14 cellular contexts compared by ENCODE assay signal in the genomic region with DNA sequence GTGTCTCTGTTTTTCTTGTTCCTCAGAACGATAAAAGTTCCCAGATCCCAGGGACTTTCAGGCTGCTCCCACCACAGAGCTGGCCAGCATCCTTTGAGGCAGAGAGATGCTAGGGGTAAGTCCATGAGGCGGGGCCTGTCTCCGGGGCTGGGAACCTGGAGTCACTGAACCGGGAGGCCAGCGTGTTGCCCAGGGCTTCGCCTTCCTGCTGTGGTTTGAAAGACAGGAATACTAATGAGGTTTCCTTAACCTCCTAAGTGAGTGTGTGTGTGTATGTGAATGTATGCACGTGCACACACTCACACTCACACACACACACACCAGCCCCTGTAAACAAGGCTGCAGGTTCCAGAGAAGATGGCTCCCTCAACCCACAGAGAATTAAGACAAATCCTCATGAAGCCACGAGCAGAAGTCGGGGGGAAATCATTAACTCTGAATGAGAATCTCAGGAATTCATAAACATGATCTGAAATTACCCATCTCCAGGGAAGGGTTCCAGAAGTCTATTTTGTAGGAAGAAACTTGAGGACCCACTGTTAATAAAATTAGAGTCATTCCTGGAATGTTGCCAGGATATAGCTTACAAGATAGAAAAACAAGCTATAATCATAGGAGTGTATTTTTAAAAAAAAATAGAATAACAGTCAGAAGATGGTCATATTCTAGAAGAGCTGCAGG. TPM values are rescaled to one million over a fixed set of nuclear protein-coding genes. Genes with fewer than 3 reads are reported as not detected.
DNase-seq lines count a peak whose midpoint lies in the region; ATAC-seq, FAIRE-seq and TF ChIP-seq lines count a peak whose summit lies in the region.
"Had no signal": no experiment of that assay in that cellular context is flagged by ENCODE, and none has a peak within 500 bp of the region (broad histone marks: within the 10 kb centered on the region; RNA-seq: fewer than 3 reads in every experiment).

No MANE protein-coding gene starts in this region.

- no peaks in the 10 kb centered on the region for H3K9me3 ChIP-seq in A549
- no peaks in the 10 kb centered on the region for H3K9me3 ChIP-seq in neural progenitor cell (ENCODE audit: low read depth)
- H3K9me3 ChIP-seq: lower lobe of right lung had no signal

- peaks cover 48% of the 10 kb centered on the region for H3K4me1 ChIP-seq in A549
- H3K4me1 ChIP-seq in neural progenitor cell: peaks cover 33% of the 10 kb centered on the region

- FAIRE-seq in A549 (lab: Jason Lieb, UNC): no peak

- intact Hi-C loops in dendritic cell treated with granulocyte-macrophage colony-stimulating factor and Interleukin-4, amounts not matched to agents 40 ng/mL and 50 ng/mL, for 4 days (cut with micrococcal nuclease): no loop called here

- no peak overlapping the region for H3K4me3 ChIP-seq in A549
- H3K4me3 ChIP-seq in neural progenitor cell: no peak overlapping the region
- H3K4me3 ChIP-seq: lower lobe of right lung had no signal

- POLR2A ChIA-PET in A549 (lab: Yijun Ruan, JAX): interaction anchor here (0.8 kb wide), 1 partner anchor 1699 kb away, joined by 3 read pairs; no protein-coding TSS in a partner anchor

- H3K27me3 ChIP-seq in neural progenitor cell: no peaks in the 10 kb centered on the region

- H3K36me3 Mint-ChIP-seq in dendritic cell treated with granulocyte-macrophage colony-stimulating factor and Interleukin-4, amounts not matched to agents 40 ng/mL and 50 ng/mL, for 4 days (ENCODE audit: low read depth): no peaks in the 10 kb centered on the region
- H3K36me3 Mint-ChIP-seq in neural progenitor cell: no peaks in the 10 kb centered on the region
- H3K36me3 Mint-ChIP-seq: activated naive CD4-positive, alpha-beta T cell treated with anti-CD3 and anti-CD28 coated beads, Interleukin-2, amount 50 U/mL, for 72 hours had no signal

- no peak for TF ChIP-seq POLR2A in A549 (IDR thresholded peaks at IDR 0.05; ENCODE audit: low read length)

- peaks cover 19% of the 10 kb centered on the region for H3F3A ChIP-seq in neural progenitor cell (ENCODE audit: low read depth)

- in situ Hi-C loops in GM13977 (cut with MboI; ENCODE audit: low pct_unique_long_range_greater_than_20kb, low sequenced_read_pairs, unreplicated experiment): no loop called here

- TF ChIP-seq EP300 in A549 (IDR thresholded peaks at IDR 0.05): no peak

- no peak for TF ChIP-seq CTCF in A549 (IDR thresholded peaks at IDR 0.05)
- TF ChIP-seq CTCF in neural progenitor cell (IDR thresholded peaks at IDR 0.05): no peak
- TF ChIP-seq CTCF in GM13977 (IDR thresholded peaks at IDR 0.05; ENCODE audit: extremely low read depth, insufficient read depth, missing control alignments): no peak

- H3K4me2 ChIP-seq in A549: peak overlapping the region; percentile 69; the same call in 2 of the 3 replicates
- H3K4me2 ChIP-seq in neural progenitor cell: peak overlapping the region; percentile 18

- H4K20me1 ChIP-seq in neural progenitor cell (ENCODE audit: low read depth): no peaks in the 10 kb centered on the region

- no peak for TF ChIP-seq RAD21 in A549 (conservative IDR thresholded peaks at IDR 0.05 in 1 of 2, IDR thresholded peaks at IDR 0.05 in 1 of 2)

- no peak overlapping the region for H2AFZ ChIP-seq in neural progenitor cell (replicated peaks)

- peak overlapping the region; percentile 20 for H3K4me3 Mint-ChIP-seq in dendritic cell treated with granulocyte-macrophage colony-stimulating factor and Interleukin-4, amounts not matched to agents 40 ng/mL and 50 ng/mL, for 4 days
- peak overlapping the region; percentile 41 for H3K4me3 Mint-ChIP-seq in neural progenitor cell

- ATAC-seq in A549: no peak
- no peak for ATAC-seq in HG02938 (IDR thresholded peaks at IDR 0.05; ENCODE audit: unreplicated experiment)
- ATAC-seq in GM19467 (IDR thresholded peaks at IDR 0.05; ENCODE audit: unreplicated experiment): no peak
- ATAC-seq: activated naive CD4-positive, alpha-beta T cell treated with anti-CD3 and anti-CD28 coated beads, Interleukin-2, amount 50 U/mL, for 72 hours had no signal

- CTCF ChIA-PET in A549 (lab: Yijun Ruan, JAX): interaction anchor here (0.6 to 6.7 kb wide), 4 partner anchors 6 to 334 kb away, joined by 7 to 212 read pairs (median 52); no protein-coding TSS in a partner anchor

- 73% methylated on average over 9 of the region's 9 CpGs for WGBS in A549 (ENCODE audit: missing lambda C conversion rate)

- H3K79me2 ChIP-seq in neural progenitor cell (ENCODE audit: low read depth): no peaks in the 10 kb centered on the region

- no peak overlapping the region for H3K9ac ChIP-seq in neural progenitor cell

- no peaks in the 10 kb centered on the region for H3K36me3 ChIP-seq in neural progenitor cell
- H3K36me3 ChIP-seq: lower lobe of right lung had no signal

- H3K9me3 Mint-ChIP-seq in dendritic cell treated with granulocyte-macrophage colony-stimulating factor and Interleukin-4, amounts not matched to agents 40 ng/mL and 50 ng/mL, for 4 days: no peaks in the 10 kb centered on the region
- no peaks in the 10 kb centered on the region for H3K9me3 Mint-ChIP-seq in neural progenitor cell
- H3K9me3 Mint-ChIP-seq: activated naive CD4-positive, alpha-beta T cell treated with anti-CD3 and anti-CD28 coated beads, Interleukin-2, amount 50 U/mL, for 72 hours had no signal

- H3K27me3 Mint-ChIP-seq in dendritic cell treated with granulocyte-macrophage colony-stimulating factor and Interleukin-4, amounts not matched to agents 40 ng/mL and 50 ng/mL, for 4 days: peaks cover 26% of the 10 kb centered on the region
- H3K27me3 Mint-ChIP-seq in neural progenitor cell (ENCODE audit: insufficient read depth, low read depth): peaks cover 10% of the 10 kb centered on the region

- peak overlapping the region; percentile 50 for H3K27ac Mint-ChIP-seq in dendritic cell treated with granulocyte-macrophage colony-stimulating factor and Interleukin-4, amounts not matched to agents 40 ng/mL and 50 ng/mL, for 4 days
- peak overlapping the region; percentile 78 for H3K27ac Mint-ChIP-seq in neural progenitor cell
- H3K27ac Mint-ChIP-seq: activated naive CD4-positive, alpha-beta T cell treated with anti-CD3 and anti-CD28 coated beads, Interleukin-2, amount 50 U/mL, for 72 hours had no signal

- H3K27ac ChIP-seq in A549 (peak overlapping the region; percentile 81 to 89), neural progenitor cell (no peak overlapping the region)
- H3K27ac ChIP-seq: lower lobe of right lung had no signal

- DNase-seq in A549 (ENCODE audit: low read depth in 1 of 2, low spot score in 1 of 2) (no peak), M059J (ENCODE audit: low read depth) (peak; percentile 79), neural progenitor cell (ENCODE audit: low spot score) (peak; percentile 25), GM13977 (ENCODE audit: low spot score) (no peak), foreskin melanocyte (no peak)
- DNase-seq: DMS 273 treated with DMSO at 0.1 percent for 48 hours, lower lobe of right lung, NCI-H1092, NCI-H226, OCI-M1 had no signal

- peaks cover 53% of the 10 kb centered on the region for H3K4me1 Mint-ChIP-seq in dendritic cell treated with granulocyte-macrophage colony-stimulating factor and Interleukin-4, amounts not matched to agents 40 ng/mL and 50 ng/mL, for 4 days (ENCODE audit: low read depth)
- peaks cover 41% of the 10 kb centered on the region for H3K4me1 Mint-ChIP-seq in neural progenitor cell

TF ChIP-seq in A549, 52 proteins besides CTCF, POLR2A, EP300 and RAD21:
- TF ChIP-seq RNF2 (IDR thresholded peaks at IDR 0.05; ENCODE audit: borderline replicate concordance, low read depth) (no peak), KDM1A (IDR thresholded peaks at IDR 0.05; ENCODE audit: low read depth) (no peak), EHF (CRISPR knock-in tag; IDR thresholded peaks at IDR 0.05) (no peak), TFCP2L1 (CRISPR knock-in tag; IDR thresholded peaks at IDR 0.05) (no peak)

RNA-seq across cellular contexts. Expression of a gene that starts 20.3 kb away (rescaled TPM):
- polyA plus RNA-seq in A549 (2011; rRNA removed): 164 and 166 TPM in 2 replicates
- polyA plus RNA-seq in A549 (2012; cell fraction: cytosol; rRNA removed): 360 and 395 TPM in 2 replicates
- polyA plus RNA-seq in A549 (2012; cell fraction: nucleus; rRNA removed): 741 and 798 TPM in 2 replicates
- 273 to 329 TPM (median 279 TPM) in 3 replicates for polyA plus RNA-seq in A549 (2017; fragmentation: RNase III; extraction: RNeasy Plus Mini Kit Qiagen cat#74134 plus additional on column Dnase treatment)
- polyA minus RNA-seq in A549 (2011; rRNA and poly(A)+ RNA removed): 130 and 164 TPM in 2 replicates
- 104 and 158 TPM in 2 replicates for total RNA-seq in M059J (2014; rRNA removed; shearing (Covaris generic))
- 55.2 and 71.2 TPM in 2 replicates for total RNA-seq in neural progenitor cell (ENCODE audit: low replicate concordance)

Comparison
In these comparisons a context has a peak if more than half of its experiments do, and no peak if none do; other contexts are left out.
1. DNase-seq: peak in M059J (single experiment) and neural progenitor cell (single experiment); none in A549 (0 of 2), GM13977 (single experiment) and foreskin melanocyte (single experiment).